Comparison of ENCODE assay signal across 13 cellular contexts in the genomic region with DNA sequence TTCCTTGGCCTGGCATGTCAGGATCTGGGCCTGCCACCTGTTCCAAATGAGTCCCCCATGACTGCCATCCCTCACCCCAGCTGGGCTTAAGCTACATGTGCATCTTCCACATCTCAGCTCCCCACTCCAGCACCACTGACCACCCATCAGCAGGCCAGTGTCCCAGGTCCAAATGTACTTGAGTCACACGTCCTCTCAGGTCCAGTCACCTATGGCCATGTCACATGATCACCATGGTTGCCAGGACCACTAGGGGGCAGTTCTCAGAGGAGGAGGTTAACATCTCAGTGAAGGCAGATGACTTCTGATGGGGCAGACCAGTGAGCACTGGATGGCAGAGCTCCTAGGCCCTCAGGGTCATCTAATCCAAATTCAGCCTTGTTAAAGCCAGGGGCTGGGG. TPM values are rescaled to one million over a fixed set of nuclear protein-coding genes. Genes with fewer than 3 reads are reported as not detected.
A peak's percentile ranks its signal among the peaks of the same experiment; 100 is the strongest.
DNase-seq lines count a peak whose midpoint lies in the region; ATAC-seq and TF ChIP-seq lines count a peak whose summit lies in the region.
"Had no signal": no experiment of that assay in that cellular context is flagged by ENCODE, and none has a peak within 500 bp of the region (broad histone marks: within the 10 kb centered on the region; RNA-seq: fewer than 3 reads in every experiment).

No MANE protein-coding gene starts in this region.

- H3K4me3 Mint-ChIP-seq in type B pancreatic cell = no peak overlapping the region
- H3K4me3 Mint-ChIP-seq in CD4-positive, alpha-beta T cell = no peak overlapping the region

- POLR2A ChIA-PET in CD4-positive, alpha-beta T cell (lab: Charles Lee) = no interaction called here

- no peak overlapping the region for H3K27ac Mint-ChIP-seq in type B pancreatic cell
- H3K27ac Mint-ChIP-seq in CD4-positive, alpha-beta T cell = no peak overlapping the region

- H3K27ac ChIP-seq in OCI-LY3 (ENCODE audit: low read length) = no peak overlapping the region
- H3K27ac ChIP-seq in CD4-positive, alpha-beta T cell (ENCODE audit: low read depth, low read length) = no peak overlapping the region
- H3K27ac ChIP-seq: parathyroid adenoma had no signal

- no peaks in the 10 kb centered on the region for H3K9me3 Mint-ChIP-seq in type B pancreatic cell
- no peaks in the 10 kb centered on the region for H3K9me3 Mint-ChIP-seq in CD4-positive, alpha-beta T cell

- peaks cover 13% of the 10 kb centered on the region for H3K9me3 ChIP-seq in OCI-LY3 (ENCODE audit: insufficient read depth, low read length)
- peaks cover 3% of the 10 kb centered on the region for H3K9me3 ChIP-seq in CD4-positive, alpha-beta T cell (ENCODE audit: control insufficient read depth, low read length)

- peaks cover 30% of the 10 kb centered on the region for H3K4me1 Mint-ChIP-seq in type B pancreatic cell (ENCODE audit: unreplicated experiment)
- H3K4me1 Mint-ChIP-seq in CD4-positive, alpha-beta T cell (ENCODE audit: low read depth) = no peaks in the 10 kb centered on the region

- H3K4me3 ChIP-seq in OCI-LY3 (ENCODE audit: low read length) = no peak overlapping the region
- H3K4me3 ChIP-seq in epithelial cell of proximal tubule (ENCODE audit: low read depth, low read length) = no peak overlapping the region

- no peak overlapping the region for H3K9ac ChIP-seq in OCI-LY3 (ENCODE audit: low read length)
- H3K9ac ChIP-seq: parathyroid adenoma had no signal

- H3K27me3 ChIP-seq in OCI-LY3 (ENCODE audit: low read depth, low read length) = peaks cover 18% of the 10 kb centered on the region; the same call in 1 of the 2 replicates
- no peaks in the 10 kb centered on the region for H3K27me3 ChIP-seq in CD4-positive, alpha-beta T cell (ENCODE audit: control insufficient read depth, insufficient read depth, low read length)

- intact Hi-C loops in Right ventricle myocardium superior (cut with DNase I) = no loop called here
- intact Hi-C loops in Right ventricle myocardium inferior (cut with DNase I) = no loop called here
- intact Hi-C loops in CD4-positive, alpha-beta T cell (cut with DNase I, micrococcal nuclease) = no loop called here

- no peaks in the 10 kb centered on the region for H3K4me1 ChIP-seq in OCI-LY3 (ENCODE audit: low read length)
- H3K4me1 ChIP-seq: parathyroid adenoma had no signal

- TF ChIP-seq CTCF in OCI-LY3 (IDR thresholded peaks at IDR 0.05; ENCODE audit: low read depth, low read length) = peak; percentile 47
- peak; percentile 41 for TF ChIP-seq CTCF in epithelial cell of proximal tubule (conservative IDR thresholded peaks at IDR 0.05; ENCODE audit: low read depth, low read length)
- peak; percentile 43 for TF ChIP-seq CTCF in type B pancreatic cell (conservative IDR thresholded peaks at IDR 0.05)
- TF ChIP-seq CTCF in CD4-positive, alpha-beta T cell (IDR thresholded peaks at IDR 0.05) = no peak

- CTCF ChIA-PET in CD4-positive, alpha-beta T cell (lab: Charles Lee) = no interaction called here

- H3K36me3 Mint-ChIP-seq in type B pancreatic cell = no peaks in the 10 kb centered on the region
- H3K36me3 Mint-ChIP-seq in CD4-positive, alpha-beta T cell (ENCODE audit: low read depth) = no peaks in the 10 kb centered on the region

- ATAC-seq in Right ventricle myocardium superior (ENCODE audit: poor library complexity) (no peak), Right ventricle myocardium inferior (no peak), GM18867 (IDR thresholded peaks at IDR 0.05; ENCODE audit: unreplicated experiment) (no peak)
- ATAC-seq in CD4-positive, alpha-beta T cell (ENCODE audit: poor library complexity) = no peak

- peak; percentile 23 for DNase-seq in Right ventricle myocardium superior
- DNase-seq in Right ventricle myocardium inferior (ENCODE audit: missing footprints) = no peak
- no peak for DNase-seq in epithelial cell of proximal tubule (ENCODE audit: low read depth)
- no peak for DNase-seq in type B pancreatic cell (ENCODE audit: extremely low spot score, unreplicated experiment)
- no peak for DNase-seq in KG1 (lab: John Stamatoyannopoulos, UW)
- DNase-seq in CD4-positive, alpha-beta T cell = no peak
- DNase-seq: activated gamma-delta T cell; C1 segment of cervical spinal cord; effector memory CD4-positive, alpha-beta T cell; NCI-H446 had no signal

- H3K27me3 Mint-ChIP-seq in type B pancreatic cell = peaks cover 14% of the 10 kb centered on the region
- H3K27me3 Mint-ChIP-seq in CD4-positive, alpha-beta T cell = peaks cover 9% of the 10 kb centered on the region

- H2AFZ ChIP-seq in OCI-LY3 (ENCODE audit: low read depth, low read length) = no peak overlapping the region
- H2AFZ ChIP-seq: parathyroid adenoma had no signal

- no peak overlapping the region for H3K4me2 ChIP-seq in OCI-LY3 (ENCODE audit: low read length)

- H3K79me2 ChIP-seq in OCI-LY3 (ENCODE audit: low read length) = no peaks in the 10 kb centered on the region
- H3K79me2 ChIP-seq: parathyroid adenoma had no signal

- H3K36me3 ChIP-seq in OCI-LY3 (replicated peaks; ENCODE audit: low read depth, low read length) = no peaks in the 10 kb centered on the region

- H4K20me1 ChIP-seq in OCI-LY3 (ENCODE audit: insufficient read depth, low read length) = no peaks in the 10 kb centered on the region

RNA-seq across cellular contexts. Expression of gene WNT11, which starts 41.9 kb away (rescaled TPM):
- total RNA-seq in Right ventricle myocardium superior = 20.0 TPM
- total RNA-seq in Right ventricle myocardium inferior = 18.2 TPM
- not detected in 2 replicates for total RNA-seq in epithelial cell of proximal tubule
- 18.2 and 25.9 TPM in 2 replicates for total RNA-seq in type B pancreatic cell (ENCODE audit: low replicate concordance)
- 1 to 10 TPM in 1 of 2 experiments, under 1 TPM in 1; 0.30 to 1.2 TPM for total RNA-seq in CD4-positive, alpha-beta T cell
